In genomic region chr1:207018707-207019106, GRCh38 we compare ENCODE assay signal across 18 cellular contexts. TPM values are rescaled to one million over a fixed set of nuclear protein-coding genes. Genes with fewer than 3 reads are reported as not detected.
"Had no signal": no experiment of that assay in that cellular context is flagged by ENCODE, and none has a peak within 500 bp of the region (broad histone marks: within the 10 kb centered on the region; RNA-seq: fewer than 3 reads in every experiment).

No MANE protein-coding gene starts in this region.

- H3K36me3 Mint-ChIP-seq: memory B cell; natural killer cell; stimulated activated naive B cell treated with anti-CD40 and anti-IgM and Interleukin-4, amounts not matched to agents 10 μg/mL and 1 μg/mL and 100 μg/mL, for 72 hours had no signal

- H3K9ac ChIP-seq: parathyroid adenoma had no signal

- H3K4me1 Mint-ChIP-seq: central memory CD8-positive, alpha-beta T cell; natural killer cell; stimulated activated naive B cell treated with anti-CD40 and anti-IgM and Interleukin-4, amounts not matched to agents 10 μg/mL and 1 μg/mL and 100 μg/mL, for 72 hours had no signal

- H3K79me2 ChIP-seq: parathyroid adenoma had no signal

- H3K4me1 ChIP-seq: parathyroid adenoma had no signal

- DNase-seq: activated CD4-positive, alpha-beta T cell treated with anti-CD3 and anti-CD28 coated beads for 1 hour; activated CD4-positive, alpha-beta T cell treated with anti-CD3 and anti-CD28 coated beads, Interleukin-2, amount 50 U/mL, for 48 hours; activated naive CD4-positive, alpha-beta T cell treated with anti-CD3 and anti-CD28 coated beads, Interleukin-2, amount 50 U/mL, for 16 hours; activated T-cell treated with anti-CD3 and anti-CD28 coated beads, Interleukin-2, amount 50 U/mL, for 1 hour; effector memory CD4-positive, alpha-beta T cell; kidney; natural killer cell; stimulated activated naive B cell treated with anti-CD40 and anti-IgM and Interleukin-4, amounts not matched to agents 10 μg/mL and 1 μg/mL and 100 μg/mL, for 72 hours had no signal

- H3K4me3 ChIP-seq: coronary artery, left lung, mucosa of descending colon, tibial nerve had no signal

- H3K27me3 ChIP-seq: left lung, neutrophil, tibial nerve had no signal

- H3K27ac Mint-ChIP-seq: activated T-helper 2 cell treated with anti-CD3 and anti-CD28 coated beads, Interferon-gamma antibody, Interleukin-2, Interleukin-4, amounts not matched to agents 10 μg/mL and 5 μg/mL and 100 μg/mL, durations not matched to agents 14 hours and 24 hours and 36 hours; memory B cell; natural killer cell; stimulated activated naive B cell treated with anti-CD40 and anti-IgM and Interleukin-4, amounts not matched to agents 10 μg/mL and 1 μg/mL and 100 μg/mL, for 72 hours had no signal

- H3K9me3 Mint-ChIP-seq: activated T-helper 2 cell treated with anti-CD3 and anti-CD28 coated beads, Interferon-gamma antibody, Interleukin-2, Interleukin-4, amounts not matched to agents 10 μg/mL and 5 μg/mL and 100 μg/mL, durations not matched to agents 14 hours and 24 hours and 36 hours; central memory CD8-positive, alpha-beta T cell; memory B cell; natural killer cell; stimulated activated naive B cell treated with anti-CD40 and anti-IgM and Interleukin-4, amounts not matched to agents 10 μg/mL and 1 μg/mL and 100 μg/mL, for 72 hours had no signal

- H3K9me3 ChIP-seq: left lung, mucosa of descending colon, neutrophil, tibial nerve had no signal

- H3K36me3 ChIP-seq: neutrophil, tibial nerve had no signal

- ATAC-seq: stimulated activated naive B cell treated with anti-CD40 and anti-IgM and Interleukin-4, amounts not matched to agents 10 μg/mL and 1 μg/mL and 100 μg/mL, for 72 hours had no signal

- H2AFZ ChIP-seq: parathyroid adenoma had no signal

- H3K27ac ChIP-seq: coronary artery, neutrophil, parathyroid adenoma, tibial nerve had no signal

- H3K4me3 Mint-ChIP-seq: central memory CD8-positive, alpha-beta T cell; memory B cell; natural killer cell; stimulated activated naive B cell treated with anti-CD40 and anti-IgM and Interleukin-4, amounts not matched to agents 10 μg/mL and 1 μg/mL and 100 μg/mL, for 72 hours had no signal

RNA-seq across cellular contexts. Expression of gene C1orf116, which starts 13.8 kb away (rescaled TPM):
- total RNA-seq: activated T-helper 2 cell treated with anti-CD3 and anti-CD28 coated beads, Interferon-gamma antibody, Interleukin-2, Interleukin-4, amounts not matched to agents 10 μg/mL and 5 μg/mL and 100 μg/mL, durations not matched to agents 14 hours and 24 hours and 36 hours had no signal

RNA-seq across cellular contexts. Expression of gene FCAMR, which starts 48.4 kb away (rescaled TPM):
- total RNA-seq: activated T-helper 2 cell treated with anti-CD3 and anti-CD28 coated beads, Interferon-gamma antibody, Interleukin-2, Interleukin-4, amounts not matched to agents 10 μg/mL and 5 μg/mL and 100 μg/mL, durations not matched to agents 14 hours and 24 hours and 36 hours; left lung; natural killer cell; subcutaneous adipose tissue; tibial nerve had no signal
